5 cellular contexts compared by ENCODE assay signal in the genomic region with DNA sequence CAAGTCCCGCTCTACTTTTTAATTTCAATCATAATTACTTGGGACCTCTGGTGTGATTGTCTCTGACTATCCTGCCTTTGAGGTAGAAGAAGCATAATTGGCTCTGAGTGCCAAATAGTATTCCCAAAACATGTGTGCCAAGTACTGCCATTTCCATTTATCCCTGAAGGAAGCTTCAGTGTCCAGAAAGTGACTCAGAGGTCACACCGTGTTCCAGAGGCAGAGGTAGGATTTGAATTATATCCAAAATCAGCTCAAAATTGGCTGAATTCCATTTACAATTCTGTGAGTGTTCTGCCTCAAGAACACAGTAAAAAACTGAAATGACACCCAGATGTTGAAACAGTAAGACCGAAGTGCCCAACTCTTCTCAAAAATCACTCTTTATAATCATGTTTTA.
"Had no signal": no experiment of that assay in that cellular context is flagged by ENCODE, and none has a peak within 500 bp of the region (broad histone marks: within the 10 kb centered on the region; RNA-seq: fewer than 3 reads in every experiment).

No MANE protein-coding gene starts in this region.

- H3K4me3 ChIP-seq: GM23338 had no signal

- ATAC-seq: GM23338, HepG2 had no signal

- H3K4me1 Mint-ChIP-seq: GM23338, H9, IgD-negative memory B cell had no signal

- H3K4me3 Mint-ChIP-seq: GM23338, H9, IgD-negative memory B cell had no signal

- DNase-seq: H9, HCEC 1CT had no signal

- H3K36me3 Mint-ChIP-seq: IgD-negative memory B cell had no signal

- H3K27ac Mint-ChIP-seq: GM23338, H9, IgD-negative memory B cell had no signal
